ENCODE assay signal across 16 cellular contexts in genomic region chr9:137813167-137813566, GRCh38.
"Had no signal": no experiment of that assay in that cellular context is flagged by ENCODE, and none has a peak within 500 bp of the region (broad histone marks: within the 10 kb centered on the region; RNA-seq: fewer than 3 reads in every experiment).

No MANE protein-coding gene starts in this region.

- H3K4me3 ChIP-seq: ascending aorta, colonic mucosa, left lung, mucosa of descending colon had no signal

- H3K27ac Mint-ChIP-seq: activated CD8-positive, alpha-beta T cell treated with anti-CD3 and anti-CD28 coated beads for 36 hours; natural killer cell treated with Interleukin-12 subunit alpha and Interleukin-12 subunit beta and Interleukin-15 and Interleukin-18, amount 100 ng/mL, for 72 hours; type B pancreatic cell had no signal

- H3K27me3 ChIP-seq: ascending aorta, colonic mucosa, foreskin keratinocyte, left lung had no signal

- H3K27me3 Mint-ChIP-seq: activated CD8-positive, alpha-beta T cell treated with anti-CD3 and anti-CD28 coated beads for 36 hours; natural killer cell treated with Interleukin-12 subunit alpha and Interleukin-12 subunit beta and Interleukin-15 and Interleukin-18, amount 100 ng/mL, for 72 hours; type B pancreatic cell had no signal

- H3K4me3 Mint-ChIP-seq: activated CD8-positive, alpha-beta T cell treated with anti-CD3 and anti-CD28 coated beads for 36 hours; natural killer cell treated with Interleukin-12 subunit alpha and Interleukin-12 subunit beta and Interleukin-15 and Interleukin-18, amount 100 ng/mL, for 72 hours; type B pancreatic cell had no signal

- H3K36me3 Mint-ChIP-seq: natural killer cell treated with Interleukin-12 subunit alpha and Interleukin-12 subunit beta and Interleukin-15 and Interleukin-18, amount 100 ng/mL, for 72 hours had no signal

- H3K9me3 Mint-ChIP-seq: natural killer cell treated with Interleukin-12 subunit alpha and Interleukin-12 subunit beta and Interleukin-15 and Interleukin-18, amount 100 ng/mL, for 72 hours; type B pancreatic cell had no signal

- FAIRE-seq: endothelial cell of umbilical vein, islet of Langerhans had no signal

- H3K4me1 ChIP-seq: ascending aorta, colonic mucosa, foreskin keratinocyte, left lung had no signal

- H3K36me3 ChIP-seq: colonic mucosa had no signal

- DNase-seq: activated CD8-positive, alpha-beta memory T cell treated with anti-CD3 and anti-CD28 coated beads, Interleukin-2, amount 50 U/mL, for 4 hours; activated CD8-positive, alpha-beta T cell treated with anti-CD3 and anti-CD28 coated beads for 36 hours; activated naive CD4-positive, alpha-beta T cell; colonic mucosa; foreskin keratinocyte; left lung; stimulated activated CD4-positive, alpha-beta T cell treated with anti-CD3 and anti-CD28 coated beads, Interleukin-2, amount 100 ng/mL, for 24 hours; stimulated activated naive CD4-positive, alpha-beta T cell treated with Interleukin-2 at 50 U/mL for 16 hours had no signal

- ATAC-seq: activated CD8-positive, alpha-beta T cell treated with anti-CD3 and anti-CD28 coated beads for 36 hours; mucosa of descending colon; natural killer cell treated with Interleukin-12 subunit alpha and Interleukin-12 subunit beta and Interleukin-15 and Interleukin-18, amount 100 ng/mL, for 72 hours; sciatic nerve had no signal

- H3K27ac ChIP-seq: ascending aorta, colonic mucosa, foreskin keratinocyte, left lung, VCaP had no signal

- H3K9me3 ChIP-seq: ascending aorta, colonic mucosa, left lung, mucosa of descending colon had no signal
